Comparison of ENCODE assay signal across 8 cellular contexts in the genomic region with DNA sequence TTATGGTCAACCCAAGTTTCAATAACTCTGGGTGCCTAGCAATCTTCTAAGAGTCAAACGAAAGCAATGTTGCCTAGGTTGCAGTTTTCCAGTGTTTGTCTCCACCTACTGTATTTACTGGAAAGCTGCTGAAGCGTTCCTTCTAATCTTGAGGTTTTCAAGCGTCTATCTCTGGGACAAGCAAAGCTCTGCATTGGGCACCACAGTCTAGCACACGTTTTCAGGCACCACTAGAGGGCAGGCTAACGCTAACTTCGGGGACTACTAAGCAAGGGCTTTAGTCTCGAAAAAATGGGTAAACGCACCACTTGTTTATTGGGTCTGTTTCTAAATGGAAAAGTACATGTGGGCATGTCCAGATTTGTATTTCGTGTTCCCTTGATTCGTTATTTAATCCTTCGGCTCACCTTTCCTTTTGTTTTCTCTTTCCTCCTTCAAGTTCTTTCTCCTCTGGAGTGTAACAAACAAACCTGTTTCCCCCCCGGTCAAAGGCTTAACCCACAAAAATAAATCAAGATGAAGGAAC.
A peak's percentile ranks its signal among the peaks of the same experiment; 100 is the strongest.
DNase-seq lines count a peak whose midpoint lies in the region; ATAC-seq and TF ChIP-seq lines count a peak whose summit lies in the region.
"Not testable (repeated sequence)": the region's sequence is repeated elsewhere in the genome, so short reads cannot be mapped to it uniquely, and the experiment has no call there.

No MANE protein-coding gene starts in this region.

- not testable (repeated sequence) for H3K27ac Mint-ChIP-seq in CD14-positive monocyte, memory B cell

- not testable (repeated sequence) for H3K9me2 ChIP-seq in OCI-LY1 (ENCODE audit: low read depth, low read length)

- H3K36me3 ChIP-seq in OCI-LY1 (ENCODE audit: insufficient read depth, low read length): not testable (repeated sequence)

- H3K4me1 Mint-ChIP-seq in CD14-positive monocyte, memory B cell: not testable (repeated sequence)

- DNase-seq in CD14-positive monocyte (ENCODE audit: low spot score); memory B cell (ENCODE audit: low spot score in 2 of 2): not testable (repeated sequence)
- DNase-seq in activated CD4-positive, alpha-beta T cell treated with anti-CD3 and anti-CD28 coated beads, Interleukin-2, amount 50 U/mL, for 4 hours: peak; percentile 6 to 18
- peak; percentile 34 for DNase-seq in central memory CD4-positive, alpha-beta T cell
- peak; percentile 21 for DNase-seq in stimulated activated CD8-positive, alpha-beta memory T cell treated with anti-CD3 and anti-CD28 coated beads, Interleukin-15, amount 100 ng/mL, for 1 hour (ENCODE audit: low read depth)

- H3K9me3 Mint-ChIP-seq in CD14-positive monocyte, memory B cell: not testable (repeated sequence)

- not testable (repeated sequence) for H4K20me1 ChIP-seq in OCI-LY1 (ENCODE audit: insufficient read depth, low read length)

- intact Hi-C loops in CD14-positive monocyte (cut with micrococcal nuclease): not testable (repeated sequence)

- H3K9me3 ChIP-seq in OCI-LY1 (ENCODE audit: low read length): not testable (repeated sequence)

- not testable (repeated sequence) for H3K4me3 Mint-ChIP-seq in CD14-positive monocyte, memory B cell

- H3K9ac ChIP-seq in OCI-LY1 (ENCODE audit: low read length): not testable (repeated sequence)

- H3K27me3 Mint-ChIP-seq in CD14-positive monocyte (ENCODE audit: low read depth in 3 of 3); memory B cell: not testable (repeated sequence)

- not testable (repeated sequence) for H3K27ac ChIP-seq in OCI-LY1 (ENCODE audit: low read depth, low read length, poor library complexity, severe bottlenecking)

- H2AFZ ChIP-seq in OCI-LY1 (ENCODE audit: low read length): not testable (repeated sequence)

- H3K36me3 Mint-ChIP-seq in CD14-positive monocyte, memory B cell: not testable (repeated sequence)

- peak; percentile 67 for ATAC-seq in GM19452 (IDR thresholded peaks at IDR 0.05; ENCODE audit: unreplicated experiment)
- peak; percentile 92 for ATAC-seq in HG03095 (IDR thresholded peaks at IDR 0.05; ENCODE audit: unreplicated experiment)
- ATAC-seq in memory B cell (ENCODE audit: low read depth): peak; percentile 43

- peak; percentile 51 for TF ChIP-seq CTCF in CD14-positive monocyte (IDR thresholded peaks at IDR 0.05)
- TF ChIP-seq CTCF in OCI-LY1 (IDR thresholded peaks at IDR 0.05; ENCODE audit: low read length): peak; percentile 48

- not testable (repeated sequence) for H3F3A ChIP-seq in OCI-LY1 (ENCODE audit: insufficient read depth, low read length)

- H3K79me2 ChIP-seq in OCI-LY1 (ENCODE audit: insufficient read depth, low read length): not testable (repeated sequence)

- not testable (repeated sequence) for H3K27me3 ChIP-seq in OCI-LY1 (ENCODE audit: insufficient read depth, low read length)

- not testable (repeated sequence) for H3K4me2 ChIP-seq in OCI-LY1 (ENCODE audit: low read length)

- H3K4me1 ChIP-seq in OCI-LY1 (ENCODE audit: insufficient read depth, low read length, severe bottlenecking): not testable (repeated sequence)

- H3K4me3 ChIP-seq in OCI-LY1 (ENCODE audit: low read depth, low read length, poor library complexity, severe bottlenecking): not testable (repeated sequence)
